ENCODE assay signal across 2 cellular contexts in genomic region chr4:168995537-168996295, GRCh38.
TF ChIP-seq lines count a peak whose summit lies in the region.

No MANE protein-coding gene starts in this region.

TF ChIP-seq in H1, 55 proteins besides CTCF, POLR2A, EP300 and RAD21 (continued from another document):
- TF ChIP-seq TAF1 (IDR thresholded peaks at IDR 0.05; ENCODE audit: low read depth, low read length) (no peak), POU5F1 (IDR thresholded peaks at IDR 0.05; ENCODE audit: low read depth, low read length) (no peak), TEAD4 (IDR thresholded peaks at IDR 0.05; ENCODE audit: low read depth, low read length) (no peak), MAFK (IDR thresholded peaks at IDR 0.05; ENCODE audit: low read depth, low read length) (no peak), PHF8 (conservative IDR thresholded peaks at IDR 0.05; ENCODE audit: low read depth, low read length) (no peak), E2F6 (IDR thresholded peaks at IDR 0.05) (no peak), SAP30 (IDR thresholded peaks at IDR 0.05; ENCODE audit: insufficient read depth, insufficient replicate concordance, low read length) (no peak), RBBP5 (IDR thresholded peaks at IDR 0.05; ENCODE audit: borderline replicate concordance, low read depth, low read length) (no peak), CHD2 (IDR thresholded peaks at IDR 0.05; ENCODE audit: low read length) (no peak), TCF12 (IDR thresholded peaks at IDR 0.05; ENCODE audit: low read depth, low read length) (no peak), ATF2 (IDR thresholded peaks at IDR 0.05; ENCODE audit: low read length) (no peak)
TF ChIP-seq in H1: peak in this region for 0.

TF ChIP-seq in WTC11, 78 proteins besides CTCF, POLR2A, EP300 and RAD21 (continued from another document):
- no peak for TF ChIP-seq ZNF281 (CRISPR knock-in tag; IDR thresholded peaks at IDR 0.05)
- no peak for TF ChIP-seq NFYB (CRISPR knock-in tag; conservative IDR thresholded peaks at IDR 0.05; ENCODE audit: low read depth)
- TF ChIP-seq ZNF232 (CRISPR knock-in tag; IDR thresholded peaks at IDR 0.05): no peak
- no peak for TF ChIP-seq SMAD3 (CRISPR knock-in tag; IDR thresholded peaks at IDR 0.05; ENCODE audit: borderline replicate concordance)
- no peak for TF ChIP-seq JAZF1 (CRISPR knock-in tag; IDR thresholded peaks at IDR 0.05)
- TF ChIP-seq NR3C1 (CRISPR knock-in tag; conservative IDR thresholded peaks at IDR 0.05; ENCODE audit: low read depth): no peak
- TF ChIP-seq STAT6 (CRISPR knock-in tag; conservative IDR thresholded peaks at IDR 0.05; ENCODE audit: low read depth): no peak
TF ChIP-seq in WTC11: peak in this region for 0.
